25 cellular contexts compared by ENCODE assay signal in genomic region chr18:59340817-59341216, GRCh38. TPM values are rescaled to one million over a fixed set of nuclear protein-coding genes. Genes with fewer than 3 reads are reported as not detected.
DNase-seq lines count a peak whose midpoint lies in the region; ATAC-seq, FAIRE-seq and TF ChIP-seq lines count a peak whose summit lies in the region.
"Had no signal": no experiment of that assay in that cellular context is flagged by ENCODE, and none has a peak within 500 bp of the region (broad histone marks: within the 10 kb centered on the region; RNA-seq: fewer than 3 reads in every experiment).

No MANE protein-coding gene starts in this region.

- DNase-seq in activated CD4-positive, alpha-beta T cell treated with anti-CD3 and anti-CD28 coated beads, Interleukin-2, amount 10 ng/mL, durations not matched to agents 7 days and 5 days: no peak
- no peak for DNase-seq in activated CD4-positive, alpha-beta T cell treated with anti-CD3 and anti-CD28 coated beads for 1 hour
- DNase-seq in GM12891 (ENCODE audit: insufficient read length, low spot score) (no peak), CD14-positive monocyte (ENCODE audit: low spot score) (no peak), C1 segment of cervical spinal cord (lab: John Stamatoyannopoulos, UW) (no peak)
- no peak for DNase-seq in activated naive CD8-positive, alpha-beta T cell treated with anti-CD3 and anti-CD28 coated beads for 36 hours
- DNase-seq: activated CD4-positive, alpha-beta T cell treated with anti-CD3 and anti-CD28 coated beads for 48 hours; anterior cingulate cortex; caudate nucleus; HCEC 1CT; heart right ventricle; NCI-H1436 treated with DMSO at 0.1 percent for 48 hours; NCI-H2171 treated with DMSO at 0.1 percent for 48 hours; NCI-H69; pancreas; right cardiac atrium; stimulated activated CD4-positive, alpha-beta T cell treated with anti-CD3 and anti-CD28 coated beads, Interleukin-12 subunit alpha, Interleukin-12 subunit beta, amount 100 ng/mL, for 4 hours; substantia nigra had no signal

- no peaks in the 10 kb centered on the region for H3K27me3 Mint-ChIP-seq in activated CD4-positive, alpha-beta T cell treated with anti-CD3 and anti-CD28 coated beads, Interleukin-2, amount 10 ng/mL, durations not matched to agents 7 days and 5 days
- no peaks in the 10 kb centered on the region for H3K27me3 Mint-ChIP-seq in activated naive CD8-positive, alpha-beta T cell treated with anti-CD3 and anti-CD28 coated beads for 36 hours
- H3K27me3 Mint-ChIP-seq in CD14-positive monocyte (ENCODE audit: low read depth in 3 of 3): no peaks in the 10 kb centered on the region
- H3K27me3 Mint-ChIP-seq: IgD-negative memory B cell had no signal

- peaks cover 87% of the 10 kb centered on the region for H3K36me3 Mint-ChIP-seq in activated CD4-positive, alpha-beta T cell treated with anti-CD3 and anti-CD28 coated beads, Interleukin-2, amount 10 ng/mL, durations not matched to agents 7 days and 5 days (ENCODE audit: low read depth)
- peaks cover 87% of the 10 kb centered on the region for H3K36me3 Mint-ChIP-seq in activated naive CD8-positive, alpha-beta T cell treated with anti-CD3 and anti-CD28 coated beads for 36 hours
- H3K36me3 Mint-ChIP-seq in CD14-positive monocyte: peaks cover 77 to 83% of the 10 kb centered on the region in 2 donors

- POLR2A ChIA-PET in activated CD4-positive, alpha-beta T cell treated with anti-CD3 and anti-CD28 coated beads, Interleukin-2, amount 10 ng/mL, durations not matched to agents 7 days and 5 days (lab: Charles Lee): no interaction called here

- no peak overlapping the region for H3K4me3 Mint-ChIP-seq in activated CD4-positive, alpha-beta T cell treated with anti-CD3 and anti-CD28 coated beads, Interleukin-2, amount 10 ng/mL, durations not matched to agents 7 days and 5 days
- peak overlapping the region; percentile 58 for H3K4me3 Mint-ChIP-seq in activated naive CD8-positive, alpha-beta T cell treated with anti-CD3 and anti-CD28 coated beads for 36 hours
- H3K4me3 Mint-ChIP-seq in CD14-positive monocyte: no peak overlapping the region
- H3K4me3 Mint-ChIP-seq: IgD-negative memory B cell, nephron had no signal

- peaks cover 33% of the 10 kb centered on the region for H3K4me1 Mint-ChIP-seq in activated CD4-positive, alpha-beta T cell treated with anti-CD3 and anti-CD28 coated beads, Interleukin-2, amount 10 ng/mL, durations not matched to agents 7 days and 5 days
- peaks cover 52% of the 10 kb centered on the region for H3K4me1 Mint-ChIP-seq in activated naive CD8-positive, alpha-beta T cell treated with anti-CD3 and anti-CD28 coated beads for 36 hours
- H3K4me1 Mint-ChIP-seq in CD14-positive monocyte: no peaks in the 10 kb centered on the region
- H3K4me1 Mint-ChIP-seq: nephron had no signal

- FAIRE-seq in GM12891 (lab: Jason Lieb, UNC): peak; percentile 35

- H3K27ac Mint-ChIP-seq in activated CD4-positive, alpha-beta T cell treated with anti-CD3 and anti-CD28 coated beads, Interleukin-2, amount 10 ng/mL, durations not matched to agents 7 days and 5 days: peak overlapping the region; percentile 10
- H3K27ac Mint-ChIP-seq in activated naive CD8-positive, alpha-beta T cell treated with anti-CD3 and anti-CD28 coated beads for 36 hours: peak overlapping the region; percentile 87
- H3K27ac Mint-ChIP-seq in CD14-positive monocyte: no peak overlapping the region
- H3K27ac Mint-ChIP-seq: nephron had no signal

- ATAC-seq in HG02870 (IDR thresholded peaks at IDR 0.05; ENCODE audit: unreplicated experiment) (peak; percentile 64), GM18868 (IDR thresholded peaks at IDR 0.05; ENCODE audit: unreplicated experiment) (no peak)
- ATAC-seq: heart right ventricle, pancreas, right cardiac atrium had no signal

- no peak for TF ChIP-seq POLR2A in GM12891 (IDR thresholded peaks at IDR 0.05; ENCODE audit: low read depth, low read length)

- H3K9me3 Mint-ChIP-seq in activated CD4-positive, alpha-beta T cell treated with anti-CD3 and anti-CD28 coated beads, Interleukin-2, amount 10 ng/mL, durations not matched to agents 7 days and 5 days: peaks cover 21% of the 10 kb centered on the region
- peaks cover 41% of the 10 kb centered on the region for H3K9me3 Mint-ChIP-seq in activated naive CD8-positive, alpha-beta T cell treated with anti-CD3 and anti-CD28 coated beads for 36 hours
- H3K9me3 Mint-ChIP-seq in CD14-positive monocyte: peaks cover 2 to 25% (median 8%) of the 10 kb centered on the region in 7 donors

- no peak for TF ChIP-seq CTCF in CD14-positive monocyte (IDR thresholded peaks at IDR 0.05)

- CTCF ChIA-PET in activated CD4-positive, alpha-beta T cell treated with anti-CD3 and anti-CD28 coated beads, Interleukin-2, amount 10 ng/mL, durations not matched to agents 7 days and 5 days (lab: Charles Lee): interaction anchor here (1.5 kb wide), 1 partner anchor 11 kb away, joined by 4 read pairs; no protein-coding TSS in a partner anchor

- intact Hi-C loops in CD14-positive monocyte (cut with micrococcal nuclease): no loop called here

TF ChIP-seq in GM12891, 5 proteins besides CTCF, POLR2A, EP300 and RAD21:
- no peak for TF ChIP-seq POU2F2 (IDR thresholded peaks at IDR 0.05; ENCODE audit: low read depth, low read length)
- TF ChIP-seq PAX5 (IDR thresholded peaks at IDR 0.05; ENCODE audit: insufficient read depth, low read length, severe bottlenecking): no peak
- TF ChIP-seq SPI1 (IDR thresholded peaks at IDR 0.05; ENCODE audit: low read depth, low read length): no peak
- TF ChIP-seq POLR2AphosphoS5 (IDR thresholded peaks at IDR 0.05; ENCODE audit: low read depth, low read length): no peak
- TF ChIP-seq TAF1 (IDR thresholded peaks at IDR 0.05; ENCODE audit: low read depth, low read length): no peak

RNA-seq across cellular contexts. Expression of gene LMAN1, which starts 18.2 kb away (rescaled TPM):
- total RNA-seq in activated CD4-positive, alpha-beta T cell treated with anti-CD3 and anti-CD28 coated beads, Interleukin-2, amount 10 ng/mL, durations not matched to agents 7 days and 5 days: 10 to 100 TPM; 52.8 to 55.4 TPM
- polyA plus RNA-seq in GM12891 (2012; ENCODE audit: low read depth, missing spikeins): 33.8 TPM
- total RNA-seq in activated naive CD8-positive, alpha-beta T cell treated with anti-CD3 and anti-CD28 coated beads for 36 hours: 100 to 1,000 TPM; 118 TPM
- polyA plus RNA-seq in CD14-positive monocyte: 10 to 100 TPM in 1 of 2 donors, 1 to 10 TPM in 1; 7.6 to 10.9 TPM

RNA-seq across cellular contexts. Expression of gene CPLX4, which starts 22.4 kb away (rescaled TPM):
- total RNA-seq in activated CD4-positive, alpha-beta T cell treated with anti-CD3 and anti-CD28 coated beads, Interleukin-2, amount 10 ng/mL, durations not matched to agents 7 days and 5 days: not detected
- polyA plus RNA-seq in GM12891 (2012; ENCODE audit: low read depth, missing spikeins): not detected
- not detected for total RNA-seq in activated naive CD8-positive, alpha-beta T cell treated with anti-CD3 and anti-CD28 coated beads for 36 hours
- not detected for polyA plus RNA-seq in CD14-positive monocyte
- total RNA-seq: dermis microvascular lymphatic vessel endothelial cell, M059J, right cardiac atrium, ureter had no signal
- polyA plus RNA-seq: heart right ventricle, IgD-negative memory B cell, pancreas, right cardiac atrium had no signal

Comparison
In these comparisons a context has a peak if more than half of its experiments do, and no peak if none do; other contexts are left out.
1. H3K27ac Mint-ChIP-seq: peak in activated CD4-positive, alpha-beta T cell treated with anti-CD3 and anti-CD28 coated beads, Interleukin-2, amount 10 ng/mL, durations not matched to agents 7 days and 5 days (single experiment) and activated naive CD8-positive, alpha-beta T cell treated with anti-CD3 and anti-CD28 coated beads for 36 hours (single experiment); none in CD14-positive monocyte (0 of 7).